In genomic region chr17:72321886-72322285, GRCh38 we compare ENCODE assay signal across 39 cellular contexts.
"Had no signal": no experiment of that assay in that cellular context is flagged by ENCODE, and none has a peak within 500 bp of the region (broad histone marks: within the 10 kb centered on the region; RNA-seq: fewer than 3 reads in every experiment).

No MANE protein-coding gene starts in this region.

- DNase-seq: activated CD4-positive, alpha-beta memory T cell treated with anti-CD3 and anti-CD28 coated beads for 36 hours; activated CD4-positive, alpha-beta T cell treated with anti-CD3 and anti-CD28 coated beads for 1 hour; activated CD4-positive, alpha-beta T cell treated with anti-CD3 and anti-CD28 coated beads for 36 hours; activated CD4-positive, alpha-beta T cell treated with anti-CD3 and anti-CD28 coated beads for 48 hours; activated CD4-positive, alpha-beta T cell treated with anti-CD3 and anti-CD28 coated beads, Interleukin-2, amount 10 ng/mL, durations not matched to agents 7 days and 5 days; activated CD4-positive, CD25-positive, alpha-beta regulatory T cell; activated CD8-positive, alpha-beta memory T cell treated with anti-CD3 and anti-CD28 coated beads, Interleukin-2, amount 50 U/mL, for 4 hours; activated CD8-positive, alpha-beta T cell treated with anti-CD3 and anti-CD28 coated beads for 36 hours; activated effector memory CD4-positive, alpha-beta T cell treated with anti-CD3 and anti-CD28 coated beads, Interleukin-2, amount 50 U/mL, for 16 hours; activated gamma-delta T cell treated with Interleukin-2 at 50 U/mL for 16 hours; activated naive CD4-positive, alpha-beta T cell; activated naive CD4-positive, alpha-beta T cell treated with anti-CD3 and anti-CD28 coated beads for 36 hours; activated naive CD4-positive, alpha-beta T cell treated with anti-CD3 and anti-CD28 coated beads, Interleukin-2, amount 50 U/mL, for 16 hours; activated naive CD8-positive, alpha-beta T cell treated with anti-CD3 and anti-CD28 coated beads for 36 hours; activated T-cell treated with anti-CD3 and anti-CD28 coated beads for 4 hours; activated T-cell treated with anti-CD3 and anti-CD28 coated beads, Interleukin-2, amount 50 U/mL, for 1 hour; activated T-cell treated with anti-CD3 and anti-CD28 coated beads, Interleukin-2, amount 50 U/mL, for 4 hours; activated T-cell treated with anti-CD3 and anti-CD28 coated beads, Interleukin-2, amount 50 U/mL, for 72 hours; adrenal gland; amniotic stem cell; aorta; body of pancreas; brain microvascular endothelial cell; caudate nucleus; cerebellar nuclear complex; SW 1271; T-helper 1 cell; T-helper 2 cell; T-helper 9 cell had no signal

- H3K9me3 Mint-ChIP-seq: activated CD4-positive, alpha-beta memory T cell treated with anti-CD3 and anti-CD28 coated beads for 36 hours; activated CD4-positive, alpha-beta T cell treated with anti-CD3 and anti-CD28 coated beads, Interleukin-2, amount 10 ng/mL, durations not matched to agents 7 days and 5 days; activated T-cell treated with anti-CD3 and anti-CD28 coated beads, Interleukin-2, amount 50 U/mL, for 4 hours; activated T-helper 1 cell treated with anti-CD3 and anti-CD28 coated beads, Interleukin-12 subunit alpha, Interleukin-12 subunit beta, Interleukin-2, Interleukin-4 antibody, amounts not matched to agents 30 ng/mL and 10 ng/mL and 1 ng/mL, durations not matched to agents 14 hours and 24 hours and 36 hours; T-helper 2 cell treated with Interferon-gamma antibody and Interleukin-4, amounts not matched to agents 5 μg/mL and 100 μg/mL, for 36 hours had no signal

- ATAC-seq: activated CD4-positive, alpha-beta T cell treated with anti-CD3 and anti-CD28 coated beads for 36 hours; activated CD4-positive, CD25-positive, alpha-beta regulatory T cell treated with anti-CD3 and anti-CD28 coated beads, Interleukin-2, amount 50 U/mL, for 24 hours; activated CD8-positive, alpha-beta T cell treated with anti-CD3 and anti-CD28 coated beads for 36 hours; activated naive CD4-positive, alpha-beta T cell treated with anti-CD3 and anti-CD28 coated beads, Interleukin-2, amount 50 U/mL, for 72 hours; activated T-cell treated with anti-CD3 and anti-CD28 coated beads, Interleukin-2, amount 50 U/mL, for 4 hours; activated T-cell treated with anti-CD3 and anti-CD28 coated beads, Interleukin-2, amount 50 U/mL, for 72 hours; activated T-helper 17 cell treated with anti-CD3 and anti-CD28 coated beads, Interleukin-2, amount 50 U/mL, for 72 hours; body of pancreas; WTC11 had no signal

- H3K4me3 ChIP-seq: adrenal gland, body of pancreas, breast epithelium, cardiac muscle cell had no signal

- H3K4me1 Mint-ChIP-seq: activated CD4-positive, alpha-beta T cell treated with anti-CD3 and anti-CD28 coated beads for 36 hours; activated CD4-positive, alpha-beta T cell treated with anti-CD3 and anti-CD28 coated beads, Interleukin-2, amount 10 ng/mL, durations not matched to agents 7 days and 5 days; activated naive CD8-positive, alpha-beta T cell treated with anti-CD3 and anti-CD28 coated beads for 36 hours; activated T-helper 17 cell treated with anti-CD3 and anti-CD28 coated beads, Interleukin-2, amount 50 U/mL, for 72 hours; central memory CD8-positive, alpha-beta T cell had no signal

- H3K4me3 Mint-ChIP-seq: activated CD4-positive, alpha-beta memory T cell treated with anti-CD3 and anti-CD28 coated beads for 36 hours; activated CD4-positive, alpha-beta T cell treated with anti-CD3 and anti-CD28 coated beads for 36 hours; activated CD4-positive, alpha-beta T cell treated with anti-CD3 and anti-CD28 coated beads, Interleukin-2, amount 10 ng/mL, durations not matched to agents 7 days and 5 days; activated CD8-positive, alpha-beta T cell treated with anti-CD3 and anti-CD28 coated beads for 36 hours; activated naive CD4-positive, alpha-beta T cell treated with anti-CD3 and anti-CD28 coated beads for 36 hours; activated naive CD8-positive, alpha-beta T cell treated with anti-CD3 and anti-CD28 coated beads for 36 hours; activated T-cell treated with anti-CD3 and anti-CD28 coated beads, Interleukin-2, amount 50 U/mL, for 4 hours; activated T-cell treated with anti-CD3 and anti-CD28 coated beads, Interleukin-2, amount 50 U/mL, for 72 hours; activated T-helper 1 cell treated with anti-CD3 and anti-CD28 coated beads, Interleukin-12 subunit alpha, Interleukin-12 subunit beta, Interleukin-2, Interleukin-4 antibody, amounts not matched to agents 30 ng/mL and 10 ng/mL and 1 ng/mL, durations not matched to agents 14 hours and 24 hours and 36 hours; activated T-helper 17 cell treated with anti-CD3 and anti-CD28 coated beads, Interleukin-2, amount 50 U/mL, for 72 hours; central memory CD8-positive, alpha-beta T cell; T-helper 1 cell treated with Interleukin-12 subunit alpha and Interleukin-12 subunit beta and Interleukin-4 antibody, amounts not matched to agents 30 μg/mL and 1 μg/mL, for 36 hours; T-helper 2 cell treated with Interferon-gamma antibody and Interleukin-4, amounts not matched to agents 5 μg/mL and 100 μg/mL, for 36 hours; WTC11 had no signal

- H3K36me3 Mint-ChIP-seq: activated CD4-positive, alpha-beta memory T cell treated with anti-CD3 and anti-CD28 coated beads for 36 hours; activated naive CD8-positive, alpha-beta T cell treated with anti-CD3 and anti-CD28 coated beads for 36 hours; WTC11 had no signal

- H3K27me3 Mint-ChIP-seq: activated CD4-positive, alpha-beta T cell treated with anti-CD3 and anti-CD28 coated beads, Interleukin-2, amount 10 ng/mL, durations not matched to agents 7 days and 5 days; activated CD8-positive, alpha-beta T cell treated with anti-CD3 and anti-CD28 coated beads for 36 hours had no signal

- H3K27ac Mint-ChIP-seq: activated CD4-positive, alpha-beta memory T cell treated with anti-CD3 and anti-CD28 coated beads for 36 hours; activated CD4-positive, alpha-beta T cell treated with anti-CD3 and anti-CD28 coated beads for 36 hours; activated CD4-positive, alpha-beta T cell treated with anti-CD3 and anti-CD28 coated beads, Interleukin-2, amount 10 ng/mL, durations not matched to agents 7 days and 5 days; activated CD8-positive, alpha-beta T cell treated with anti-CD3 and anti-CD28 coated beads for 36 hours; activated naive CD4-positive, alpha-beta T cell treated with anti-CD3 and anti-CD28 coated beads for 36 hours; activated naive CD4-positive, alpha-beta T cell treated with anti-CD3 and anti-CD28 coated beads, Interleukin-2, amount 50 U/mL, for 72 hours; activated naive CD8-positive, alpha-beta T cell treated with anti-CD3 and anti-CD28 coated beads for 36 hours; activated T-cell treated with anti-CD3 and anti-CD28 coated beads, Interleukin-2, amount 50 U/mL, for 72 hours; activated T-helper 1 cell treated with anti-CD3 and anti-CD28 coated beads, Interleukin-12 subunit alpha, Interleukin-12 subunit beta, Interleukin-2, Interleukin-4 antibody, amounts not matched to agents 30 ng/mL and 10 ng/mL and 1 ng/mL, durations not matched to agents 14 hours and 24 hours and 36 hours; activated T-helper 17 cell treated with anti-CD3 and anti-CD28 coated beads, Interleukin-2, amount 50 U/mL, for 72 hours; T-helper 1 cell treated with Interleukin-12 subunit alpha and Interleukin-12 subunit beta and Interleukin-4 antibody, amounts not matched to agents 30 μg/mL and 1 μg/mL, for 36 hours; T-helper 2 cell treated with Interferon-gamma antibody and Interleukin-4, amounts not matched to agents 5 μg/mL and 100 μg/mL, for 36 hours; WTC11 had no signal
